37 cellular contexts compared by ENCODE assay signal in the genomic region with DNA sequence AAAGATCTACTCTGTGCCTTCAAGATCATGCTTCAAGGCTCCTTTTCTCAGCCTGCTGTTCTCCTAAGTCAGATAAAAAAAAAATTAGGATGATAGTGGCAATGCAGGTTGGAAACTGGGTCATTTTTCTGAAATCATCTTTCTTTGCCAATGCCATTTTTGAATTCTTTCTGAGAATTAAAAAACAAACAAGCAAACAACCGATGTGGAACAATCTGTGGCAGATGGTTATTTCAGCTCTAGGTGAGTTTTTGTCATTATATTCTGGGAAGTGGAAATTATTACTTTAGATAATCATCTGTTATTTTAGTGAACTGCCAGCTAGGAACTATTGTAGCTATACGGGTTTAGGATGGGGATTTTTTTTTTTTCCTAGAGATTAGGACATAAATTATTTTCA.
"Had no signal": no experiment of that assay in that cellular context is flagged by ENCODE, and none has a peak within 500 bp of the region (broad histone marks: within the 10 kb centered on the region; RNA-seq: fewer than 3 reads in every experiment).

No MANE protein-coding gene starts in this region.

- H3K9me3 ChIP-seq: adrenal gland, body of pancreas had no signal

- H3K27ac ChIP-seq: adrenal gland, body of pancreas, cardiac muscle cell, VCaP had no signal

- H3K27me3 ChIP-seq: adrenal gland, body of pancreas, cardiac muscle cell had no signal

- H3K4me3 ChIP-seq: adrenal gland, body of pancreas, cardiac muscle cell had no signal

- H3K27ac Mint-ChIP-seq: activated B cell treated with CpG ODN at 0.5 μM for 24 hours; activated CD4-positive, alpha-beta memory T cell treated with anti-CD3 and anti-CD28 coated beads for 36 hours; activated CD4-positive, alpha-beta T cell treated with anti-CD3 and anti-CD28 coated beads, Interleukin-2, amount 10 ng/mL, durations not matched to agents 24 days and 14 days; activated CD8-positive, alpha-beta T cell treated with anti-CD3 and anti-CD28 coated beads for 36 hours; activated naive CD4-positive, alpha-beta T cell treated with anti-CD3 and anti-CD28 coated beads for 36 hours; activated naive CD4-positive, alpha-beta T cell treated with anti-CD3 and anti-CD28 coated beads, Interleukin-2, amount 50 U/mL, for 72 hours; activated naive CD8-positive, alpha-beta T cell treated with anti-CD3 and anti-CD28 coated beads for 36 hours; activated T-cell treated with anti-CD3 and anti-CD28 coated beads, Interleukin-2, amount 50 U/mL, for 72 hours; activated T-helper 1 cell treated with anti-CD3 and anti-CD28 coated beads, Interleukin-12 subunit alpha, Interleukin-12 subunit beta, Interleukin-2, Interleukin-4 antibody, amounts not matched to agents 30 ng/mL and 10 ng/mL and 1 ng/mL, durations not matched to agents 14 hours and 24 hours and 36 hours; activated T-helper 17 cell treated with anti-CD3 and anti-CD28 coated beads, Interleukin-2, amount 50 U/mL, for 72 hours; T-helper 1 cell treated with Interleukin-12 subunit alpha and Interleukin-12 subunit beta and Interleukin-4 antibody, amounts not matched to agents 30 μg/mL and 1 μg/mL, for 36 hours; T-helper 2 cell treated with Interferon-gamma antibody and Interleukin-4, amounts not matched to agents 5 μg/mL and 100 μg/mL, for 36 hours had no signal

- H3K36me3 Mint-ChIP-seq: activated CD4-positive, alpha-beta memory T cell treated with anti-CD3 and anti-CD28 coated beads for 36 hours; activated naive CD4-positive, alpha-beta T cell treated with anti-CD3 and anti-CD28 coated beads, Interleukin-2, amount 50 U/mL, for 72 hours; activated naive CD8-positive, alpha-beta T cell treated with anti-CD3 and anti-CD28 coated beads for 36 hours had no signal

- DNase-seq: activated B cell treated with CpG ODN at 0.5 μM for 24 hours; activated CD4-positive, alpha-beta memory T cell treated with anti-CD3 and anti-CD28 coated beads for 36 hours; activated CD4-positive, alpha-beta T cell treated with anti-CD3 and anti-CD28 coated beads for 4 hours; activated CD4-positive, alpha-beta T cell treated with anti-CD3 and anti-CD28 coated beads, Interleukin-2, amount 10 ng/mL, durations not matched to agents 24 days and 14 days; activated CD4-positive, alpha-beta T cell treated with anti-CD3 and anti-CD28 coated beads, Interleukin-2, amount 50 U/mL, for 1 hour; activated CD4-positive, alpha-beta T cell treated with anti-CD3 and anti-CD28 coated beads, Interleukin-2, amount 50 U/mL, for 4 hours; activated CD4-positive, CD25-positive, alpha-beta regulatory T cell treated with anti-CD3 and anti-CD28 coated beads, Interleukin-2, amount 50 U/mL, for 72 hours; activated CD8-positive, alpha-beta memory T cell treated with anti-CD3 and anti-CD28 coated beads, Interleukin-2, amount 50 U/mL, for 4 hours; activated CD8-positive, alpha-beta T cell treated with anti-CD3 and anti-CD28 coated beads for 36 hours; activated effector memory CD4-positive, alpha-beta T cell treated with anti-CD3 and anti-CD28 coated beads, Interleukin-2, amount 50 U/mL, for 16 hours; activated gamma-delta T cell treated with Interleukin-2 at 50 U/mL for 16 hours; activated naive CD4-positive, alpha-beta T cell; activated naive CD4-positive, alpha-beta T cell treated with anti-CD3 and anti-CD28 coated beads for 36 hours; activated naive CD4-positive, alpha-beta T cell treated with anti-CD3 and anti-CD28 coated beads, Interleukin-2, amount 50 U/mL, for 16 hours; activated naive CD8-positive, alpha-beta T cell treated with anti-CD3 and anti-CD28 coated beads for 36 hours; activated T-cell treated with anti-CD3 and anti-CD28 coated beads for 4 hours; activated T-cell treated with anti-CD3 and anti-CD28 coated beads, Interleukin-2, amount 50 U/mL, for 1 hour; activated T-cell treated with anti-CD3 and anti-CD28 coated beads, Interleukin-2, amount 50 U/mL, for 4 hours; activated T-cell treated with anti-CD3 and anti-CD28 coated beads, Interleukin-2, amount 50 U/mL, for 72 hours; adrenal gland; amniotic stem cell; aorta; body of pancreas; T-helper 1 cell; T-helper 2 cell; T-helper 9 cell had no signal

- H3K4me1 Mint-ChIP-seq: activated B cell treated with CpG ODN at 0.5 μM for 24 hours; activated CD4-positive, alpha-beta T cell treated with anti-CD3 and anti-CD28 coated beads, Interleukin-2, amount 10 ng/mL, durations not matched to agents 24 days and 14 days; activated naive CD8-positive, alpha-beta T cell treated with anti-CD3 and anti-CD28 coated beads for 36 hours; activated T-helper 17 cell treated with anti-CD3 and anti-CD28 coated beads, Interleukin-2, amount 50 U/mL, for 72 hours; central memory CD8-positive, alpha-beta T cell had no signal

- H3K9me3 Mint-ChIP-seq: activated B cell treated with CpG ODN at 0.5 μM for 24 hours; activated CD4-positive, alpha-beta memory T cell treated with anti-CD3 and anti-CD28 coated beads for 36 hours; activated CD4-positive, alpha-beta T cell treated with anti-CD3 and anti-CD28 coated beads, Interleukin-2, amount 10 ng/mL, durations not matched to agents 24 days and 14 days; activated CD8-positive, alpha-beta T cell treated with anti-CD3 and anti-CD28 coated beads for 36 hours; activated naive CD4-positive, alpha-beta T cell treated with anti-CD3 and anti-CD28 coated beads for 36 hours; activated naive CD4-positive, alpha-beta T cell treated with anti-CD3 and anti-CD28 coated beads, Interleukin-2, amount 50 U/mL, for 72 hours; activated naive CD8-positive, alpha-beta T cell treated with anti-CD3 and anti-CD28 coated beads for 36 hours; activated T-cell treated with anti-CD3 and anti-CD28 coated beads, Interleukin-2, amount 50 U/mL, for 4 hours; activated T-cell treated with anti-CD3 and anti-CD28 coated beads, Interleukin-2, amount 50 U/mL, for 72 hours; activated T-helper 1 cell treated with anti-CD3 and anti-CD28 coated beads, Interleukin-12 subunit alpha, Interleukin-12 subunit beta, Interleukin-2, Interleukin-4 antibody, amounts not matched to agents 30 ng/mL and 10 ng/mL and 1 ng/mL, durations not matched to agents 14 hours and 24 hours and 36 hours; activated T-helper 17 cell treated with anti-CD3 and anti-CD28 coated beads, Interleukin-2, amount 50 U/mL, for 72 hours; central memory CD8-positive, alpha-beta T cell; T-helper 1 cell treated with Interleukin-12 subunit alpha and Interleukin-12 subunit beta and Interleukin-4 antibody, amounts not matched to agents 30 μg/mL and 1 μg/mL, for 36 hours; T-helper 2 cell treated with Interferon-gamma antibody and Interleukin-4, amounts not matched to agents 5 μg/mL and 100 μg/mL, for 36 hours had no signal

- FAIRE-seq: astrocyte, bronchial epithelial cell, TTC549 had no signal

- H3K4me3 Mint-ChIP-seq: activated B cell treated with CpG ODN at 0.5 μM for 24 hours; activated CD4-positive, alpha-beta memory T cell treated with anti-CD3 and anti-CD28 coated beads for 36 hours; activated CD4-positive, alpha-beta T cell treated with anti-CD3 and anti-CD28 coated beads, Interleukin-2, amount 10 ng/mL, durations not matched to agents 24 days and 14 days; activated CD8-positive, alpha-beta T cell treated with anti-CD3 and anti-CD28 coated beads for 36 hours; activated naive CD4-positive, alpha-beta T cell treated with anti-CD3 and anti-CD28 coated beads for 36 hours; activated naive CD8-positive, alpha-beta T cell treated with anti-CD3 and anti-CD28 coated beads for 36 hours; activated T-cell treated with anti-CD3 and anti-CD28 coated beads, Interleukin-2, amount 50 U/mL, for 4 hours; activated T-cell treated with anti-CD3 and anti-CD28 coated beads, Interleukin-2, amount 50 U/mL, for 72 hours; activated T-helper 1 cell treated with anti-CD3 and anti-CD28 coated beads, Interleukin-12 subunit alpha, Interleukin-12 subunit beta, Interleukin-2, Interleukin-4 antibody, amounts not matched to agents 30 ng/mL and 10 ng/mL and 1 ng/mL, durations not matched to agents 14 hours and 24 hours and 36 hours; activated T-helper 17 cell treated with anti-CD3 and anti-CD28 coated beads, Interleukin-2, amount 50 U/mL, for 72 hours; central memory CD8-positive, alpha-beta T cell; T-helper 1 cell treated with Interleukin-12 subunit alpha and Interleukin-12 subunit beta and Interleukin-4 antibody, amounts not matched to agents 30 μg/mL and 1 μg/mL, for 36 hours; T-helper 2 cell treated with Interferon-gamma antibody and Interleukin-4, amounts not matched to agents 5 μg/mL and 100 μg/mL, for 36 hours had no signal

- H3K27me3 Mint-ChIP-seq: activated CD4-positive, alpha-beta memory T cell treated with anti-CD3 and anti-CD28 coated beads for 36 hours; activated naive CD8-positive, alpha-beta T cell treated with anti-CD3 and anti-CD28 coated beads for 36 hours; activated T-helper 17 cell treated with anti-CD3 and anti-CD28 coated beads, Interleukin-2, amount 50 U/mL, for 72 hours; central memory CD8-positive, alpha-beta T cell had no signal

- ATAC-seq: activated CD8-positive, alpha-beta T cell treated with anti-CD3 and anti-CD28 coated beads for 36 hours; activated naive CD4-positive, alpha-beta T cell treated with anti-CD3 and anti-CD28 coated beads, Interleukin-2, amount 50 U/mL, for 72 hours; activated T-cell treated with anti-CD3 and anti-CD28 coated beads, Interleukin-2, amount 50 U/mL, for 4 hours; activated T-cell treated with anti-CD3 and anti-CD28 coated beads, Interleukin-2, amount 50 U/mL, for 72 hours; activated T-helper 17 cell treated with anti-CD3 and anti-CD28 coated beads, Interleukin-2, amount 50 U/mL, for 72 hours; body of pancreas had no signal

- H3K36me3 ChIP-seq: adrenal gland, cardiac muscle cell had no signal

- H3K4me1 ChIP-seq: adrenal gland, body of pancreas had no signal
